21 cellular contexts compared by ENCODE assay signal in genomic region chrX:142238536-142238935, GRCh38. TPM values are rescaled to one million over a fixed set of nuclear protein-coding genes. Genes with fewer than 3 reads are reported as not detected.
DNase-seq lines count a peak whose midpoint lies in the region; ATAC-seq, FAIRE-seq and TF ChIP-seq lines count a peak whose summit lies in the region.
"Had no signal": no experiment of that assay in that cellular context is flagged by ENCODE, and none has a peak within 500 bp of the region (broad histone marks: within the 10 kb centered on the region; RNA-seq: fewer than 3 reads in every experiment).

No MANE protein-coding gene starts in this region.

- peak; percentile 47 for FAIRE-seq in astrocyte (lab: Jason Lieb, UNC)
- FAIRE-seq: A549, G401.6, GM12892, H1 had no signal

- H3K79me2 ChIP-seq in astrocyte (ENCODE audit: insufficient read depth, low read length): no peaks in the 10 kb centered on the region

- H3K36me3 ChIP-seq in astrocyte (ENCODE audit: insufficient read depth, low read length) (no peaks in the 10 kb centered on the region), upper lobe of left lung (no peaks in the 10 kb centered on the region)

- WGBS in upper lobe of left lung, 2 donors: 50 to 76% methylated on average over 1 of the region's 1 CpG

- peaks cover 7% of the 10 kb centered on the region for H3K9me3 Mint-ChIP-seq in astrocyte (ENCODE audit: unreplicated experiment)

- no peak overlapping the region for H3K27ac Mint-ChIP-seq in astrocyte (ENCODE audit: unreplicated experiment)
- H3K27ac Mint-ChIP-seq: CD4-positive, alpha-beta memory T cell had no signal

- no peak overlapping the region for H3K4me3 ChIP-seq in astrocyte (ENCODE audit: insufficient read depth, low read depth, low read length)
- no peak overlapping the region for H3K4me3 ChIP-seq in upper lobe of left lung
- H3K4me3 ChIP-seq: A549, GM23248 had no signal

- TF ChIP-seq EP300 in upper lobe of left lung (IDR thresholded peaks at IDR 0.05): no peak

- no peak for TF ChIP-seq POLR2A in upper lobe of left lung (IDR thresholded peaks at IDR 0.05)

- no peaks in the 10 kb centered on the region for H4K20me1 ChIP-seq in astrocyte (ENCODE audit: insufficient read depth, low read length)

- H3K27ac ChIP-seq in astrocyte (ENCODE audit: low read depth, low read length): no peak overlapping the region
- no peak overlapping the region for H3K27ac ChIP-seq in upper lobe of left lung
- H3K27ac ChIP-seq: A549, GM23248 had no signal

- H3K9ac ChIP-seq in astrocyte (ENCODE audit: low read length): no peak overlapping the region
- H3K9ac ChIP-seq: GM23248 had no signal

- H3K36me3 Mint-ChIP-seq in astrocyte (ENCODE audit: low read depth, unreplicated experiment): no peaks in the 10 kb centered on the region
- H3K36me3 Mint-ChIP-seq: CD4-positive, alpha-beta memory T cell had no signal

- H3K4me1 ChIP-seq in astrocyte (ENCODE audit: insufficient read depth, low read length) (no peaks in the 10 kb centered on the region), upper lobe of left lung (no peaks in the 10 kb centered on the region)
- H3K4me1 ChIP-seq: A549, Caco-2 had no signal

- H3K27me3 ChIP-seq in astrocyte (ENCODE audit: insufficient read depth, low read length): no peaks in the 10 kb centered on the region
- no peaks in the 10 kb centered on the region for H3K27me3 ChIP-seq in upper lobe of left lung

- H3K4me3 Mint-ChIP-seq in astrocyte (ENCODE audit: unreplicated experiment): no peak overlapping the region
- H3K4me3 Mint-ChIP-seq: CD4-positive, alpha-beta memory T cell had no signal

- no peaks in the 10 kb centered on the region for H3K27me3 Mint-ChIP-seq in astrocyte (ENCODE audit: low read depth, unreplicated experiment)
- H3K27me3 Mint-ChIP-seq: CD4-positive, alpha-beta memory T cell had no signal

- H3K4me1 Mint-ChIP-seq in astrocyte (ENCODE audit: low read depth, unreplicated experiment): no peaks in the 10 kb centered on the region
- H3K4me1 Mint-ChIP-seq: CD4-positive, alpha-beta memory T cell had no signal

- ATAC-seq in upper lobe of left lung (ENCODE audit: low FRiP score in 2 of 2) (no peak), HG03025 (IDR thresholded peaks at IDR 0.05; ENCODE audit: low FRiP score, unreplicated experiment) (no peak)
- ATAC-seq: A549, HCT116 had no signal

- no peaks in the 10 kb centered on the region for H3K9me3 ChIP-seq in astrocyte (ENCODE audit: insufficient read depth, low read depth, low read length)
- H3K9me3 ChIP-seq in upper lobe of left lung: no peaks in the 10 kb centered on the region
- H3K9me3 ChIP-seq: A549, Caco-2 had no signal

- DNase-seq in COLO829 (ENCODE audit: low spot score): peak; percentile 81
- no peak for DNase-seq in astrocyte (ENCODE audit: low read depth)
- peak; percentile 57 for DNase-seq in pons (ENCODE audit: low spot score)
- DNase-seq in HuH-7 (ENCODE audit: low spot score): no peak
- no peak for DNase-seq in upper lobe of left lung
- DNase-seq: 8988T; ACHN; AML-193; C1 segment of cervical spinal cord; Caco-2; CD4-positive, alpha-beta memory T cell; DMS153; DND-41; GM23248; H7 had no signal

- H2AFZ ChIP-seq in astrocyte (ENCODE audit: low read depth, low read length): no peak overlapping the region
- H2AFZ ChIP-seq: GM23248 had no signal

- no peak for TF ChIP-seq CTCF in astrocyte (IDR thresholded peaks at IDR 0.05; ENCODE audit: insufficient read depth, low read depth, low read length)
- TF ChIP-seq CTCF in upper lobe of left lung (IDR thresholded peaks at IDR 0.05): no peak

- no peak overlapping the region for H3K4me2 ChIP-seq in astrocyte (ENCODE audit: low read length)
- H3K4me2 ChIP-seq: A549 had no signal

RNA-seq across cellular contexts. Expression of gene MAGEC2, which starts 33.4 kb away (rescaled TPM):
- total RNA-seq in astrocyte (not detected in 2 replicates), upper lobe of left lung (not detected)
- total RNA-seq: Caco-2; CD4-positive, alpha-beta memory T cell; GM23248; H1; H7 had no signal

Comparison
In these comparisons a context has a peak if more than half of its experiments do, and no peak if none do; other contexts are left out.
1. DNase-seq: peak in COLO829 (single experiment) and pons (single experiment); none in astrocyte (single experiment), HuH-7 (single experiment) and upper lobe of left lung (0 of 2).